ENCODE assay signal across 16 cellular contexts in genomic region chr11:133896028-133896427, GRCh38. TPM values are rescaled to one million over a fixed set of nuclear protein-coding genes. Genes with fewer than 3 reads are reported as not detected.
DNase-seq lines count a peak whose midpoint lies in the region; ATAC-seq and TF ChIP-seq lines count a peak whose summit lies in the region.
"Had no signal": no experiment of that assay in that cellular context is flagged by ENCODE, and none has a peak within 500 bp of the region (broad histone marks: within the 10 kb centered on the region; RNA-seq: fewer than 3 reads in every experiment).

No MANE protein-coding gene starts in this region.

- H3K36me3 ChIP-seq in BLaER1 treated with 17β-estradiol and CSF1 and Interleukin-3, amounts not matched to agents 10 nM and 100 nM = no peaks in the 10 kb centered on the region
- H3K36me3 ChIP-seq in tibial nerve = peaks cover 0 to 22% (median 0%) of the 10 kb centered on the region in 3 donors

- peaks cover 24 to 80% (median 62%) of the 10 kb centered on the region in 10 experiments for H3K4me1 ChIP-seq in BLaER1 treated with 17β-estradiol and CSF1 and Interleukin-3, amounts not matched to agents 10 nM and 100 nM
- H3K4me1 ChIP-seq in tibial nerve = no peaks in the 10 kb centered on the region

- no peaks in the 10 kb centered on the region for H4K20me1 ChIP-seq in BLaER1 treated with 17β-estradiol and CSF1 and Interleukin-3, amounts not matched to agents 10 nM and 100 nM

- TF ChIP-seq CTCF in tibial nerve (IDR thresholded peaks at IDR 0.05) (no peak), osteocyte (IDR thresholded peaks at IDR 0.05) (no peak)

- no peak for TF ChIP-seq POLR2A in tibial nerve (IDR thresholded peaks at IDR 0.05)

- peak; percentile 26 for DNase-seq in activated CD8-positive, alpha-beta memory T cell treated with anti-CD3 and anti-CD28 coated beads, Interleukin-2, amount 10 ng/mL, durations not matched to agents 7 days and 5 days
- DNase-seq in tibial nerve (ENCODE audit: low spot score in 2 of 2) (no peak), AG20443 (ENCODE audit: low spot score) (no peak), osteocyte (ENCODE audit: extremely low spot score, unreplicated experiment) (no peak)
- no peak for DNase-seq in stimulated activated CD4-positive, alpha-beta T cell treated with anti-CD3 and anti-CD28 coated beads, Interleukin-4, amount 100 ng/mL, for 1 hour
- DNase-seq: activated CD4-positive, alpha-beta memory T cell treated with anti-CD3 and anti-CD28 coated beads for 36 hours; central memory CD4-positive, alpha-beta T cell; DMS53; foreskin melanocyte; NCI-H1930; T-helper 9 cell had no signal

- H3K9me3 ChIP-seq in BLaER1 treated with 17β-estradiol and CSF1 and Interleukin-3, amounts not matched to agents 10 nM and 100 nM (replicated peaks in 1 of 11) = 0 out of 22 replicates have a peak, but pooled peaks cover 0 to 13% (median 0%) of the 10 kb centered on the region in 11 experiments
- H3K9me3 ChIP-seq in tibial nerve = no peaks in the 10 kb centered on the region

- ATAC-seq in GM18907 (IDR thresholded peaks at IDR 0.05; ENCODE audit: unreplicated experiment) = peak; percentile 50
- peak; percentile 56 for ATAC-seq in HG02884 (IDR thresholded peaks at IDR 0.05; ENCODE audit: unreplicated experiment)
- ATAC-seq in activated CD8-positive, alpha-beta memory T cell treated with anti-CD3 and anti-CD28 coated beads, Interleukin-2, amount 10 ng/mL, durations not matched to agents 7 days and 5 days = no peak

- H3K27me3 Mint-ChIP-seq in activated CD8-positive, alpha-beta memory T cell treated with anti-CD3 and anti-CD28 coated beads, Interleukin-2, amount 10 ng/mL, durations not matched to agents 7 days and 5 days = no peaks in the 10 kb centered on the region
- H3K27me3 Mint-ChIP-seq in osteocyte (ENCODE audit: unreplicated experiment) = no peaks in the 10 kb centered on the region

- no peaks in the 10 kb centered on the region for H3K27me3 ChIP-seq in BLaER1 treated with 17β-estradiol and CSF1 and Interleukin-3, amounts not matched to agents 10 nM and 100 nM
- no peaks in the 10 kb centered on the region for H3K27me3 ChIP-seq in tibial nerve

- no peaks in the 10 kb centered on the region for H3K9me3 Mint-ChIP-seq in activated CD8-positive, alpha-beta memory T cell treated with anti-CD3 and anti-CD28 coated beads, Interleukin-2, amount 10 ng/mL, durations not matched to agents 7 days and 5 days (ENCODE audit: low read depth)
- H3K9me3 Mint-ChIP-seq in osteocyte (ENCODE audit: unreplicated experiment) = no peaks in the 10 kb centered on the region
- H3K9me3 Mint-ChIP-seq: activated CD4-positive, alpha-beta memory T cell treated with anti-CD3 and anti-CD28 coated beads for 36 hours had no signal

- peak overlapping the region in 4 of 11 experiments; percentile 64 to 76 (median 70); a peak in 8 of 22 replicates for H3K27ac ChIP-seq in BLaER1 treated with 17β-estradiol and CSF1 and Interleukin-3, amounts not matched to agents 10 nM and 100 nM
- no peak overlapping the region for H3K27ac ChIP-seq in tibial nerve

- no peak for TF ChIP-seq EP300 in tibial nerve (IDR thresholded peaks at IDR 0.05)

- peak overlapping the region in 5 of 11 experiments; percentile 3 to 64 (median 48); a peak in 6 of 22 replicates for H3K9ac ChIP-seq in BLaER1 treated with 17β-estradiol and CSF1 and Interleukin-3, amounts not matched to agents 10 nM and 100 nM

- peaks cover 2% of the 10 kb centered on the region for H3K36me3 Mint-ChIP-seq in activated CD8-positive, alpha-beta memory T cell treated with anti-CD3 and anti-CD28 coated beads, Interleukin-2, amount 10 ng/mL, durations not matched to agents 7 days and 5 days
- H3K36me3 Mint-ChIP-seq in osteocyte (ENCODE audit: unreplicated experiment) = no peaks in the 10 kb centered on the region
- H3K36me3 Mint-ChIP-seq: activated CD4-positive, alpha-beta memory T cell treated with anti-CD3 and anti-CD28 coated beads for 36 hours had no signal

- H3K4me1 Mint-ChIP-seq in activated CD8-positive, alpha-beta memory T cell treated with anti-CD3 and anti-CD28 coated beads, Interleukin-2, amount 10 ng/mL, durations not matched to agents 7 days and 5 days = peaks cover 8% of the 10 kb centered on the region
- H3K4me1 Mint-ChIP-seq in osteocyte (ENCODE audit: unreplicated experiment) = peaks cover 9% of the 10 kb centered on the region

- H3K27ac Mint-ChIP-seq in activated CD8-positive, alpha-beta memory T cell treated with anti-CD3 and anti-CD28 coated beads, Interleukin-2, amount 10 ng/mL, durations not matched to agents 7 days and 5 days = no peak overlapping the region
- no peak overlapping the region for H3K27ac Mint-ChIP-seq in osteocyte (ENCODE audit: unreplicated experiment)
- H3K27ac Mint-ChIP-seq: activated CD4-positive, alpha-beta memory T cell treated with anti-CD3 and anti-CD28 coated beads for 36 hours had no signal

- WGBS in tibial nerve, 2 donors = 65 to 71% methylated on average over 7 of the region's 7 CpGs

- H3K4me2 ChIP-seq in BLaER1 treated with 17β-estradiol and CSF1 and Interleukin-3, amounts not matched to agents 10 nM and 100 nM = peak overlapping the region; percentile 49 to 85 (median 73); a peak in 21 of 22 replicates

- CTCF ChIA-PET in activated CD8-positive, alpha-beta memory T cell treated with anti-CD3 and anti-CD28 coated beads, Interleukin-2, amount 10 ng/mL, durations not matched to agents 7 days and 5 days (lab: Charles Lee) = no interaction called here

- H3K4me3 ChIP-seq in BLaER1 treated with 17β-estradiol and CSF1 and Interleukin-3, amounts not matched to agents 10 nM and 100 nM = no peak overlapping the region; a peak in 1 of 20 replicates
- no peak overlapping the region for H3K4me3 ChIP-seq in tibial nerve

- H3K4me3 Mint-ChIP-seq in activated CD8-positive, alpha-beta memory T cell treated with anti-CD3 and anti-CD28 coated beads, Interleukin-2, amount 10 ng/mL, durations not matched to agents 7 days and 5 days = no peak overlapping the region
- H3K4me3 Mint-ChIP-seq in osteocyte (ENCODE audit: unreplicated experiment) = no peak overlapping the region
- H3K4me3 Mint-ChIP-seq: activated CD4-positive, alpha-beta memory T cell treated with anti-CD3 and anti-CD28 coated beads for 36 hours had no signal

RNA-seq across cellular contexts. Expression of gene SPATA19, which starts 50.7 kb away (rescaled TPM):
- total RNA-seq in activated CD8-positive, alpha-beta memory T cell treated with anti-CD3 and anti-CD28 coated beads, Interleukin-2, amount 10 ng/mL, durations not matched to agents 7 days and 5 days = not detected
- total RNA-seq in tibial nerve (not detected), osteocyte (not detected in 2 replicates)
- total RNA-seq: activated CD4-positive, alpha-beta memory T cell treated with anti-CD3 and anti-CD28 coated beads for 36 hours; posterior vena cava; urinary bladder had no signal
